1 cellular context compared by ENCODE assay signal in the genomic region with DNA sequence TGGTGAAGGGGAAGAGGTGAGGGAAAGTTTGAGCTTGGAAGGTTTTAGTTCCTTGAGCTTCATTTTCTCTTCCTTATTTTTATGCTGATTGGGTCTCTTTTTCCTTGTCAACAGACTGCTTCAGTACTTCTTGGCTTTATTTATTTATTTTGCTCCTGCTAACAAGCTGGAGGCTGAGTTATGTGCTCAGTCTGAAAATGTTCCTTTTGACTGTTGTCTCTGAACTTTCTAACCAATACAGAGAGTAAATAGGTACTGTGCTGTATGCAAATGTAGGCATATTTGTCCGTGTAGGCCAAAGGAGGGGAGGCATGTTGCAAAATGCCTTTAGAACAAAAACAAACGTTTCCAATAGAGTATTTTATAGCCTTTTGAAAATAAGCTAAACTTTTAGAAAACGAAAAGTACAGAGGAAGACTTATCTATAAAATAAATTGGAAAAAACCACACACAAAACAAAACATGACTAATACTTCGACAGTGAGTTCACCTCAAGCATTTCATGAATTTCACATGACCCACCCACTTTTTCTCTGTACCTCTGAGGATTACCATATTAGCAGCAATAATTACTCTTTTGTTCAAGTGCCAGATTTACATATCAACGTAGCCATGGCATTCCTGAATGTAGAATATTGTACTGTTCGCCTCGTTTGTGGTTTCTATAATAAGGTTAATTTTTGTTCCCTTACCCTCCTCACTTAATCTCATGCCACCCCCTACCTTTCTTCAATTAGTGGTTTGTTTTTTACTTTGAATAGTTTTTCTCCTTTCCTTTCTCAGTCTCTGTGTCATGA.
TF ChIP-seq lines count a peak whose summit lies in the region.

No MANE protein-coding gene starts in this region.

TF ChIP-seq in K562, 482 proteins besides CTCF, POLR2A, EP300 and RAD21:
- TF ChIP-seq CUX1 (CRISPR knock-in tag; IDR thresholded peaks at IDR 0.05) (no peak), CEBPG (CRISPR knock-in tag; IDR thresholded peaks at IDR 0.05) (no peak), CEBPG (tag; conservative IDR thresholded peaks at IDR 0.05 in 1 of 2, IDR thresholded peaks at IDR 0.05 in 1 of 2) (no peak), FOXJ3 (CRISPR knock-in tag; IDR thresholded peaks at IDR 0.05) (no peak), ZNF316 (IDR thresholded peaks at IDR 0.05) (peak; percentile 48), ZNF398 (CRISPR knock-in tag; IDR thresholded peaks at IDR 0.05) (no peak), ZNF668 (CRISPR knock-in tag; IDR thresholded peaks at IDR 0.05) (no peak), ZFX (CRISPR knock-in tag; IDR thresholded peaks at IDR 0.05) (0 out of 2 replicates have a peak, but pooled peaks have one; percentile 23), C11orf30 (IDR thresholded peaks at IDR 0.05; ENCODE audit: low read depth) (peak; percentile 38; the same call in 1 of the 2 replicates), THRAP3 (IDR thresholded peaks at IDR 0.05; ENCODE audit: borderline replicate concordance) (no peak), ZNF780A (CRISPR knock-in tag; IDR thresholded peaks at IDR 0.05) (no peak), ILF3 (IDR thresholded peaks at IDR 0.05; ENCODE audit: borderline replicate concordance) (no peak), KHSRP (IDR thresholded peaks at IDR 0.05) (no peak), TRIM24 (IDR thresholded peaks at IDR 0.05) (no peak), NBN (IDR thresholded peaks at IDR 0.05; ENCODE audit: low read depth) (no peak), KLF6 (CRISPR knock-in tag; IDR thresholded peaks at IDR 0.05; ENCODE audit: borderline replicate concordance) (no peak), ZNF174 (CRISPR knock-in tag; IDR thresholded peaks at IDR 0.05) (no peak), ZNF778 (CRISPR knock-in tag; IDR thresholded peaks at IDR 0.05) (no peak), NR2C2 (CRISPR knock-in tag; IDR thresholded peaks at IDR 0.05) (no peak), NR2C2 (tag; IDR thresholded peaks at IDR 0.05) (no peak), SETDB1 (IDR thresholded peaks at IDR 0.05; ENCODE audit: low read length) (no peak)
- TF ChIP-seq, protein P1, sequence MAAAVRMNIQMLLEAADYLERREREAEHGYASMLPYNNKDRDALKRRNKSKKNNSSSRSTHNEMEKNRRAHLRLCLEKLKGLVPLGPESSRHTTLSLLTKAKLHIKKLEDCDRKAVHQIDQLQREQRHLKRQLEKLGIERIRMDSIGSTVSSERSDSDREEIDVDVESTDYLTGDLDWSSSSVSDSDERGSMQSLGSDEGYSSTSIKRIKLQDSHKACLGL (CRISPR knock-in tag; IDR thresholded peaks at IDR 0.05; ENCODE audit: borderline replicate concordance, poor library complexity, severe bottlenecking) = no peak
- TF ChIP-seq, protein P2, sequence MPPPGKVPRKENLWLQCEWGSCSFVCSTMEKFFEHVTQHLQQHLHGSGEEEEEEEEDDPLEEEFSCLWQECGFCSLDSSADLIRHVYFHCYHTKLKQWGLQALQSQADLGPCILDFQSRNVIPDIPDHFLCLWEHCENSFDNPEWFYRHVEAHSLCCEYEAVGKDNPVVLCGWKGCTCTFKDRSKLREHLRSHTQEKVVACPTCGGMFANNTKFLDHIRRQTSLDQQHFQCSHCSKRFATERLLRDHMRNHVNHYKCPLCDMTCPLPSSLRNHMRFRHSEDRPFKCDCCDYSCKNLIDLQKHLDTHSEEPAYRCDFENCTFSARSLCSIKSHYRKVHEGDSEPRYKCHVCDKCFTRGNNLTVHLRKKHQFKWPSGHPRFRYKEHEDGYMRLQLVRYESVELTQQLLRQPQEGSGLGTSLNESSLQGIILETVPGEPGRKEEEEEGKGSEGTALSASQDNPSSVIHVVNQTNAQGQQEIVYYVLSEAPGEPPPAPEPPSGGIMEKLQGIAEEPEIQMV (tag; conservative IDR thresholded peaks at IDR 0.05; ENCODE audit: low read depth) = no peak
- TF ChIP-seq, protein P3, sequence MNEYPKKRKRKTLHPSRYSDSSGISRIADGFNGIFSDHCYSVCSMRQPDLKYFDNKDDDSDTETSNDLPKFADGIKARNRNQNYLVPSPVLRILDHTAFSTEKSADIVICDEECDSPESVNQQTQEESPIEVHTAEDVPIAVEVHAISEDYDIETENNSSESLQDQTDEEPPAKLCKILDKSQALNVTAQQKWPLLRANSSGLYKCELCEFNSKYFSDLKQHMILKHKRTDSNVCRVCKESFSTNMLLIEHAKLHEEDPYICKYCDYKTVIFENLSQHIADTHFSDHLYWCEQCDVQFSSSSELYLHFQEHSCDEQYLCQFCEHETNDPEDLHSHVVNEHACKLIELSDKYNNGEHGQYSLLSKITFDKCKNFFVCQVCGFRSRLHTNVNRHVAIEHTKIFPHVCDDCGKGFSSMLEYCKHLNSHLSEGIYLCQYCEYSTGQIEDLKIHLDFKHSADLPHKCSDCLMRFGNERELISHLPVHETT (CRISPR knock-in tag; conservative IDR thresholded peaks at IDR 0.05 in 1 of 2, IDR thresholded peaks at IDR 0.05 in 1 of 2) = no peak
